ENCODE assay signal across 2 cellular contexts in the genomic region with DNA sequence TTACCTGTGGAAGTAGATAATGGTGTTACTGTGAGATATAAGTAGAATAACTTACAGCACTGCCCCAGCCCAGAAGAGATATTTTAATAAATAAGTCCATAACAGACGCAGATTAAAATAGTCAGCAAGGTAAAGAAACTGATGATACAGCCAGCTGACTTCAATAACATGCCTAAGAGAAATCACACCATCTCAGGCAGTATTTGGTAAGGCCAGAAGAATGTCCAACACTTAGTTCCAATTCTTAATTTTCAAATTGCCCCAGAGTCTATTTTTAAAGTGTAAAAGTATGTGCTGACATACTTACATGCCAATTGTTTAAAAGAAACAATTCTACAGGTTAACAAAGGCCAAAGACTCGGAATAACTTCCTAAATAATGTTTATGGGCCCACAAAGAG.
TF ChIP-seq lines count a peak whose summit lies in the region.

No MANE protein-coding gene starts in this region.

TF ChIP-seq in SK-N-SH, 30 proteins besides CTCF, POLR2A, EP300 and RAD21:
- TF ChIP-seq, protein P1, sequence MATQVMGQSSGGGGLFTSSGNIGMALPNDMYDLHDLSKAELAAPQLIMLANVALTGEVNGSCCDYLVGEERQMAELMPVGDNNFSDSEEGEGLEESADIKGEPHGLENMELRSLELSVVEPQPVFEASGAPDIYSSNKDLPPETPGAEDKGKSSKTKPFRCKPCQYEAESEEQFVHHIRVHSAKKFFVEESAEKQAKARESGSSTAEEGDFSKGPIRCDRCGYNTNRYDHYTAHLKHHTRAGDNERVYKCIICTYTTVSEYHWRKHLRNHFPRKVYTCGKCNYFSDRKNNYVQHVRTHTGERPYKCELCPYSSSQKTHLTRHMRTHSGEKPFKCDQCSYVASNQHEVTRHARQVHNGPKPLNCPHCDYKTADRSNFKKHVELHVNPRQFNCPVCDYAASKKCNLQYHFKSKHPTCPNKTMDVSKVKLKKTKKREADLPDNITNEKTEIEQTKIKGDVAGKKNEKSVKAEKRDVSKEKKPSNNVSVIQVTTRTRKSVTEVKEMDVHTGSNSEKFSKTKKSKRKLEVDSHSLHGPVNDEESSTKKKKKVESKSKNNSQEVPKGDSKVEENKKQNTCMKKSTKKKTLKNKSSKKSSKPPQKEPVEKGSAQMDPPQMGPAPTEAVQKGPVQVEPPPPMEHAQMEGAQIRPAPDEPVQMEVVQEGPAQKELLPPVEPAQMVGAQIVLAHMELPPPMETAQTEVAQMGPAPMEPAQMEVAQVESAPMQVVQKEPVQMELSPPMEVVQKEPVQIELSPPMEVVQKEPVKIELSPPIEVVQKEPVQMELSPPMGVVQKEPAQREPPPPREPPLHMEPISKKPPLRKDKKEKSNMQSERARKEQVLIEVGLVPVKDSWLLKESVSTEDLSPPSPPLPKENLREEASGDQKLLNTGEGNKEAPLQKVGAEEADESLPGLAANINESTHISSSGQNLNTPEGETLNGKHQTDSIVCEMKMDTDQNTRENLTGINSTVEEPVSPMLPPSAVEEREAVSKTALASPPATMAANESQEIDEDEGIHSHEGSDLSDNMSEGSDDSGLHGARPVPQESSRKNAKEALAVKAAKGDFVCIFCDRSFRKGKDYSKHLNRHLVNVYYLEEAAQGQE (IDR thresholded peaks at IDR 0.05; ENCODE audit: low read depth, low read length), result no peak
- TF ChIP-seq GATA2 (CRISPR knock-in tag; IDR thresholded peaks at IDR 0.05) (no peak), RXRA (IDR thresholded peaks at IDR 0.05; ENCODE audit: borderline replicate concordance, low read depth) (no peak), TAF1 (IDR thresholded peaks at IDR 0.05; ENCODE audit: borderline replicate concordance, low read depth, low read length) (no peak), MXI1 (IDR thresholded peaks at IDR 0.05; ENCODE audit: low read depth, low read length) (no peak), EZH2phosphoT487 (IDR thresholded peaks at IDR 0.05; ENCODE audit: borderline replicate concordance, low read depth) (no peak), NFIC (IDR thresholded peaks at IDR 0.05; ENCODE audit: borderline replicate concordance) (no peak), NRF1 (IDR thresholded peaks at IDR 0.05; ENCODE audit: low read depth, low read length) (no peak), SMC3 (IDR thresholded peaks at IDR 0.05; ENCODE audit: low read depth, low read length) (no peak), TEAD4 (IDR thresholded peaks at IDR 0.05; ENCODE audit: borderline replicate concordance, insufficient read depth) (no peak), CHD2 (IDR thresholded peaks at IDR 0.05; ENCODE audit: low read length, partially characterized antibody) (no peak), RFX5 (IDR thresholded peaks at IDR 0.05; ENCODE audit: low read length) (no peak)
- TF ChIP-seq, protein P2, sequence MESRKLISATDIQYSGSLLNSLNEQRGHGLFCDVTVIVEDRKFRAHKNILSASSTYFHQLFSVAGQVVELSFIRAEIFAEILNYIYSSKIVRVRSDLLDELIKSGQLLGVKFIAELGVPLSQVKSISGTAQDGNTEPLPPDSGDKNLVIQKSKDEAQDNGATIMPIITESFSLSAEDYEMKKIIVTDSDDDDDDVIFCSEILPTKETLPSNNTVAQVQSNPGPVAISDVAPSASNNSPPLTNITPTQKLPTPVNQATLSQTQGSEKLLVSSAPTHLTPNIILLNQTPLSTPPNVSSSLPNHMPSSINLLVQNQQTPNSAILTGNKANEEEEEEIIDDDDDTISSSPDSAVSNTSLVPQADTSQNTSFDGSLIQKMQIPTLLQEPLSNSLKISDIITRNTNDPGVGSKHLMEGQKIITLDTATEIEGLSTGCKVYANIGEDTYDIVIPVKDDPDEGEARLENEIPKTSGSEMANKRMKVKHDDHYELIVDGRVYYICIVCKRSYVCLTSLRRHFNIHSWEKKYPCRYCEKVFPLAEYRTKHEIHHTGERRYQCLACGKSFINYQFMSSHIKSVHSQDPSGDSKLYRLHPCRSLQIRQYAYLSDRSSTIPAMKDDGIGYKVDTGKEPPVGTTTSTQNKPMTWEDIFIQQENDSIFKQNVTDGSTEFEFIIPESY (IDR thresholded peaks at IDR 0.05; ENCODE audit: borderline replicate concordance, low read depth), result no peak
- TF ChIP-seq, protein P3, sequence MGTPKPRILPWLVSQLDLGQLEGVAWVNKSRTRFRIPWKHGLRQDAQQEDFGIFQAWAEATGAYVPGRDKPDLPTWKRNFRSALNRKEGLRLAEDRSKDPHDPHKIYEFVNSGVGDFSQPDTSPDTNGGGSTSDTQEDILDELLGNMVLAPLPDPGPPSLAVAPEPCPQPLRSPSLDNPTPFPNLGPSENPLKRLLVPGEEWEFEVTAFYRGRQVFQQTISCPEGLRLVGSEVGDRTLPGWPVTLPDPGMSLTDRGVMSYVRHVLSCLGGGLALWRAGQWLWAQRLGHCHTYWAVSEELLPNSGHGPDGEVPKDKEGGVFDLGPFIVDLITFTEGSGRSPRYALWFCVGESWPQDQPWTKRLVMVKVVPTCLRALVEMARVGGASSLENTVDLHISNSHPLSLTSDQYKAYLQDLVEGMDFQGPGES (IDR thresholded peaks at IDR 0.05; ENCODE audit: low read depth, low read length), result no peak
- TF ChIP-seq, protein P4, sequence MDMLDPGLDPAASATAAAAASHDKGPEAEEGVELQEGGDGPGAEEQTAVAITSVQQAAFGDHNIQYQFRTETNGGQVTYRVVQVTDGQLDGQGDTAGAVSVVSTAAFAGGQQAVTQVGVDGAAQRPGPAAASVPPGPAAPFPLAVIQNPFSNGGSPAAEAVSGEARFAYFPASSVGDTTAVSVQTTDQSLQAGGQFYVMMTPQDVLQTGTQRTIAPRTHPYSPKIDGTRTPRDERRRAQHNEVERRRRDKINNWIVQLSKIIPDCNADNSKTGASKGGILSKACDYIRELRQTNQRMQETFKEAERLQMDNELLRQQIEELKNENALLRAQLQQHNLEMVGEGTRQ (IDR thresholded peaks at IDR 0.05; ENCODE audit: borderline replicate concordance, low read depth, low read length), result no peak
- TF ChIP-seq, protein P5, sequence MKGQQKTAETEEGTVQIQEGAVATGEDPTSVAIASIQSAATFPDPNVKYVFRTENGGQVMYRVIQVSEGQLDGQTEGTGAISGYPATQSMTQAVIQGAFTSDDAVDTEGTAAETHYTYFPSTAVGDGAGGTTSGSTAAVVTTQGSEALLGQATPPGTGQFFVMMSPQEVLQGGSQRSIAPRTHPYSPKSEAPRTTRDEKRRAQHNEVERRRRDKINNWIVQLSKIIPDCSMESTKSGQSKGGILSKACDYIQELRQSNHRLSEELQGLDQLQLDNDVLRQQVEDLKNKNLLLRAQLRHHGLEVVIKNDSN (IDR thresholded peaks at IDR 0.05; ENCODE audit: borderline replicate concordance, low read depth), result no peak

TF ChIP-seq in SK-N-SH treated with all-trans-retinoic acid at 6 μM for 48 hours, 23 proteins besides CTCF, POLR2A, EP300 and RAD21 (continued from another document):
- TF ChIP-seq, protein P6, sequence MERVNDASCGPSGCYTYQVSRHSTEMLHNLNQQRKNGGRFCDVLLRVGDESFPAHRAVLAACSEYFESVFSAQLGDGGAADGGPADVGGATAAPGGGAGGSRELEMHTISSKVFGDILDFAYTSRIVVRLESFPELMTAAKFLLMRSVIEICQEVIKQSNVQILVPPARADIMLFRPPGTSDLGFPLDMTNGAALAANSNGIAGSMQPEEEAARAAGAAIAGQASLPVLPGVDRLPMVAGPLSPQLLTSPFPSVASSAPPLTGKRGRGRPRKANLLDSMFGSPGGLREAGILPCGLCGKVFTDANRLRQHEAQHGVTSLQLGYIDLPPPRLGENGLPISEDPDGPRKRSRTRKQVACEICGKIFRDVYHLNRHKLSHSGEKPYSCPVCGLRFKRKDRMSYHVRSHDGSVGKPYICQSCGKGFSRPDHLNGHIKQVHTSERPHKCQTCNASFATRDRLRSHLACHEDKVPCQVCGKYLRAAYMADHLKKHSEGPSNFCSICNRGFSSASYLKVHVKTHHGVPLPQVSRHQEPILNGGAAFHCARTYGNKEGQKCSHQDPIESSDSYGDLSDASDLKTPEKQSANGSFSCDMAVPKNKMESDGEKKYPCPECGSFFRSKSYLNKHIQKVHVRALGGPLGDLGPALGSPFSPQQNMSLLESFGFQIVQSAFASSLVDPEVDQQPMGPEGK (CRISPR knock-in tag; IDR thresholded peaks at IDR 0.05; ENCODE audit: borderline replicate concordance), result no peak
